Comparison of ENCODE assay signal across 28 cellular contexts in genomic region chr22:31896472-31896871, GRCh38.
"Had no signal": no experiment of that assay in that cellular context is flagged by ENCODE, and none has a peak within 500 bp of the region (broad histone marks: within the 10 kb centered on the region; RNA-seq: fewer than 3 reads in every experiment).

No MANE protein-coding gene starts in this region.

- H3K27ac Mint-ChIP-seq: immature natural killer cell; naive thymus-derived CD4-positive, alpha-beta T cell; natural killer cell treated with Interleukin-12 subunit alpha and Interleukin-12 subunit beta and Interleukin-15 and Interleukin-18, amount 100 ng/mL, for 72 hours; neural progenitor cell; progenitor cell of endocrine pancreas; stimulated activated naive B cell treated with anti-CD40 and anti-IgM and Interleukin-4, amounts not matched to agents 10 μg/mL and 1 μg/mL and 100 μg/mL, for 72 hours had no signal

- ATAC-seq: left colon; mucosa of descending colon; naive thymus-derived CD4-positive, alpha-beta T cell; natural killer cell treated with Interleukin-12 subunit alpha and Interleukin-12 subunit beta and Interleukin-15 and Interleukin-18, amount 100 ng/mL, for 72 hours; right lobe of liver; stimulated activated naive B cell treated with anti-CD40 and anti-IgM and Interleukin-4, amounts not matched to agents 10 μg/mL and 1 μg/mL and 100 μg/mL, for 72 hours; stimulated activated naive CD8-positive, alpha-beta T cell treated with anti-CD3 and anti-CD28 coated beads, Interleukin-15, Interleukin-2, amounts not matched to agents 100 U/mL and 50 U/mL, for 24 hours had no signal

- H3K27me3 Mint-ChIP-seq: naive thymus-derived CD4-positive, alpha-beta T cell; natural killer cell treated with Interleukin-12 subunit alpha and Interleukin-12 subunit beta and Interleukin-15 and Interleukin-18, amount 100 ng/mL, for 72 hours; progenitor cell of endocrine pancreas; stimulated activated naive B cell treated with anti-CD40 and anti-IgM and Interleukin-4, amounts not matched to agents 10 μg/mL and 1 μg/mL and 100 μg/mL, for 72 hours had no signal

- H3K4me3 ChIP-seq: left ventricle myocardium inferior, lung, mucosa of descending colon, neural progenitor cell, ovary, right atrium auricular region, right lobe of liver, smooth muscle cell, stomach, testis, thyroid gland, transverse colon, upper lobe of left lung, vagina had no signal

- H3K4me3 Mint-ChIP-seq: immature natural killer cell; naive thymus-derived CD4-positive, alpha-beta T cell; natural killer cell treated with Interleukin-12 subunit alpha and Interleukin-12 subunit beta and Interleukin-15 and Interleukin-18, amount 100 ng/mL, for 72 hours; neural progenitor cell; stimulated activated naive B cell treated with anti-CD40 and anti-IgM and Interleukin-4, amounts not matched to agents 10 μg/mL and 1 μg/mL and 100 μg/mL, for 72 hours had no signal

- DNase-seq: immature natural killer cell; left colon; left ventricle myocardium inferior; mesendoderm; midbrain; mucosa of descending colon; naive thymus-derived CD4-positive, alpha-beta T cell; ovary; right lobe of liver; stimulated activated CD4-positive, alpha-beta T cell treated with anti-CD3 and anti-CD28 coated beads, Interleukin-15, amount 100 ng/mL, for 24 hours; stimulated activated CD4-positive, alpha-beta T cell treated with anti-CD3 and anti-CD28 coated beads, Interleukin-2, amount 100 ng/mL, for 24 hours; stimulated activated CD4-positive, alpha-beta T cell treated with anti-CD3 and anti-CD28 coated beads, Interleukin-4, amount 100 ng/mL, for 1 hour; stimulated activated naive B cell treated with anti-CD40 and anti-IgM and Interleukin-4, amounts not matched to agents 10 μg/mL and 1 μg/mL and 100 μg/mL, for 72 hours; stimulated activated naive CD8-positive, alpha-beta T cell treated with anti-CD3 and anti-CD28 coated beads, Interleukin-15, Interleukin-2, amounts not matched to agents 100 U/mL and 50 U/mL, for 24 hours; stomach; testis; thyroid gland; transverse colon; upper lobe of left lung had no signal

- H3K9me3 Mint-ChIP-seq: immature natural killer cell; naive thymus-derived CD4-positive, alpha-beta T cell; natural killer cell treated with Interleukin-12 subunit alpha and Interleukin-12 subunit beta and Interleukin-15 and Interleukin-18, amount 100 ng/mL, for 72 hours; neural progenitor cell; stimulated activated naive B cell treated with anti-CD40 and anti-IgM and Interleukin-4, amounts not matched to agents 10 μg/mL and 1 μg/mL and 100 μg/mL, for 72 hours had no signal

- H3K27me3 ChIP-seq: neural progenitor cell, neutrophil, ovary, right atrium auricular region, right lobe of liver, stomach, testis, thyroid gland, transverse colon, upper lobe of left lung, vagina had no signal

- H3K4me2 ChIP-seq: neural progenitor cell, smooth muscle cell had no signal

- H3K4me1 ChIP-seq: left ventricle myocardium inferior, right atrium auricular region, right lobe of liver, transverse colon, vagina had no signal

- H3K36me3 Mint-ChIP-seq: natural killer cell treated with Interleukin-12 subunit alpha and Interleukin-12 subunit beta and Interleukin-15 and Interleukin-18, amount 100 ng/mL, for 72 hours had no signal

- H3K27ac ChIP-seq: left ventricle myocardium inferior, neural progenitor cell, neutrophil, ovary, right atrium auricular region, right lobe of liver, stomach, testis, thyroid gland, transverse colon, upper lobe of left lung, vagina had no signal

- FAIRE-seq: islet of Langerhans had no signal

- H3K36me3 ChIP-seq: neural progenitor cell, ovary had no signal

- H3K9ac ChIP-seq: neural progenitor cell had no signal

- H2AFZ ChIP-seq: neural progenitor cell had no signal

- H3K9me3 ChIP-seq: left ventricle myocardium inferior, mucosa of descending colon, neutrophil, ovary, right atrium auricular region, right lobe of liver, stomach, testis, thyroid gland, transverse colon, upper lobe of left lung, vagina had no signal

- H3K4me1 Mint-ChIP-seq: stimulated activated naive B cell treated with anti-CD40 and anti-IgM and Interleukin-4, amounts not matched to agents 10 μg/mL and 1 μg/mL and 100 μg/mL, for 72 hours had no signal
